ENCODE assay signal across 1 cellular context in the genomic region with DNA sequence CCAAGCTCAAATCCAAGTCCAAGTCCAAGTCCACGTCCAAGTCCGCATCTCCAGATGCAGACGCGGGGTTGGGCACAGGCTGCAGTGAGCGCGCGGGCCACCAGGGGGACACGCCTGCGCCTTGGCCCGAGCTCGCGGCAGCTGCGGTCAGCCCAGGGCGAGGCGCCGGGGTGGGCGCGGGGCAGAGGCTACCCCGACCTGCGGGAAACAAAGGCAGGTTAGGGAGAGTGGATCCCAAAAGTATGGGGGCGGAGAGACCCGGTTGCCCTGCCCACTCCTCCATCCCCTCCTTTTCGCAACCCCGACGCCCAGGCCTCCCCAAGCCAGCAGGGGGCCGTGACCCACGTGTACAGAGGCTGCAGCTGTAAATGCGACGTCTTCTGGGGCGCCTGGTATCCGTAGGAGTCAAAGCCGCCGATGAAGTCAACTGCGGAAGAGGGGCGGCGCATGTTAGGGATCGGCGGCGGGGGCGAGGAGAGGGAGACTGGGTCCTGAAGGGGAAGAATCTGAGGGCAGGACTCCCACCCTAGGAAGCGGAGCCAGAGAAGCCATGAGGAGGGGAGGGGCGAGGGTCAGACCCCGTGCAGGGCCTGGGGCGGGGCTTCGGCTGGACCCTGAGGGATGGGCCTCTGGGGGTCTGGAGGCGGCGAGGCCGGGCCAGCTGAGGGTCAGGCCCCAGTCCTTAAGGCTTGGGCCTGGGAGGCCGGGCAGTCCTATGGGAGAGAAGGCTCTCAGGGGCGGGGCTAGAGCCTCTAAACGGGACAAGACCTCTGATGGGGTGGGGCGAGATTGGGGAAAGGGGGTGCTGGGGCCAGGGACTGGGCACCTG.
TF ChIP-seq lines count a peak whose summit lies in the region.

No MANE protein-coding gene starts in this region.

TF ChIP-seq in GM23338, 12 proteins besides CTCF, POLR2A, EP300 and RAD21 (continued from another document):
- TF ChIP-seq, protein P1, sequence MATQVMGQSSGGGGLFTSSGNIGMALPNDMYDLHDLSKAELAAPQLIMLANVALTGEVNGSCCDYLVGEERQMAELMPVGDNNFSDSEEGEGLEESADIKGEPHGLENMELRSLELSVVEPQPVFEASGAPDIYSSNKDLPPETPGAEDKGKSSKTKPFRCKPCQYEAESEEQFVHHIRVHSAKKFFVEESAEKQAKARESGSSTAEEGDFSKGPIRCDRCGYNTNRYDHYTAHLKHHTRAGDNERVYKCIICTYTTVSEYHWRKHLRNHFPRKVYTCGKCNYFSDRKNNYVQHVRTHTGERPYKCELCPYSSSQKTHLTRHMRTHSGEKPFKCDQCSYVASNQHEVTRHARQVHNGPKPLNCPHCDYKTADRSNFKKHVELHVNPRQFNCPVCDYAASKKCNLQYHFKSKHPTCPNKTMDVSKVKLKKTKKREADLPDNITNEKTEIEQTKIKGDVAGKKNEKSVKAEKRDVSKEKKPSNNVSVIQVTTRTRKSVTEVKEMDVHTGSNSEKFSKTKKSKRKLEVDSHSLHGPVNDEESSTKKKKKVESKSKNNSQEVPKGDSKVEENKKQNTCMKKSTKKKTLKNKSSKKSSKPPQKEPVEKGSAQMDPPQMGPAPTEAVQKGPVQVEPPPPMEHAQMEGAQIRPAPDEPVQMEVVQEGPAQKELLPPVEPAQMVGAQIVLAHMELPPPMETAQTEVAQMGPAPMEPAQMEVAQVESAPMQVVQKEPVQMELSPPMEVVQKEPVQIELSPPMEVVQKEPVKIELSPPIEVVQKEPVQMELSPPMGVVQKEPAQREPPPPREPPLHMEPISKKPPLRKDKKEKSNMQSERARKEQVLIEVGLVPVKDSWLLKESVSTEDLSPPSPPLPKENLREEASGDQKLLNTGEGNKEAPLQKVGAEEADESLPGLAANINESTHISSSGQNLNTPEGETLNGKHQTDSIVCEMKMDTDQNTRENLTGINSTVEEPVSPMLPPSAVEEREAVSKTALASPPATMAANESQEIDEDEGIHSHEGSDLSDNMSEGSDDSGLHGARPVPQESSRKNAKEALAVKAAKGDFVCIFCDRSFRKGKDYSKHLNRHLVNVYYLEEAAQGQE (IDR thresholded peaks at IDR 0.05; ENCODE audit: unreplicated experiment): peak; percentile 51
- TF ChIP-seq ZNF114 (CRISPR knock-in tag; IDR thresholded peaks at IDR 0.05): no peak
- no peak for TF ChIP-seq EZH2 (IDR thresholded peaks at IDR 0.05; ENCODE audit: low read depth, unreplicated experiment)
